In genomic region chr13:73607489-73608156, GRCh38 we compare ENCODE assay signal across 21 cellular contexts.
DNase-seq lines count a peak whose midpoint lies in the region; ATAC-seq, FAIRE-seq and TF ChIP-seq lines count a peak whose summit lies in the region.
"Had no signal": no experiment of that assay in that cellular context is flagged by ENCODE, and none has a peak within 500 bp of the region (broad histone marks: within the 10 kb centered on the region; RNA-seq: fewer than 3 reads in every experiment).

No MANE protein-coding gene starts in this region.

- H3K14ac ChIP-seq in mesenchymal stem cell (ENCODE audit: low read length in 2 of 2): no peak overlapping the region

- H2BK120ac ChIP-seq in mesenchymal stem cell (ENCODE audit: low read depth, low read length): no peak overlapping the region

- no peak overlapping the region for H3K4me2 ChIP-seq in mesenchymal stem cell (ENCODE audit: low read length, poor library complexity, severe bottlenecking)
- H3K4me2 ChIP-seq: neural progenitor cell had no signal

- no peaks in the 10 kb centered on the region for H3K9me3 ChIP-seq in mesenchymal stem cell (ENCODE audit: control insufficient read depth, low read length)
- H3K9me3 ChIP-seq: mucosa of descending colon, Peyer's patch had no signal

- DNase-seq in DMS79 (lab: John Stamatoyannopoulos, UW): peak; percentile 94
- DNase-seq in NCI-H1436 (lab: John Stamatoyannopoulos, UW): peak; percentile 69
- DNase-seq in bronchial epithelial cell (ENCODE audit: low read depth): peak; percentile 65
- DNase-seq in mesenchymal stem cell: peak; percentile 36
- DNase-seq in HPDE6-E6E7 (ENCODE audit: extremely low spot score): no peak
- no peak for DNase-seq in KG1 (lab: John Stamatoyannopoulos, UW)
- DNase-seq: activated CD8-positive, alpha-beta T cell treated with anti-CD3 and anti-CD28 coated beads for 36 hours; activated naive CD4-positive, alpha-beta T cell treated with anti-CD3 and anti-CD28 coated beads for 36 hours; activated T-cell treated with anti-CD3 and anti-CD28 coated beads, Interleukin-2, amount 50 U/mL, for 24 hours; CD8-positive, alpha-beta memory T cell; central memory CD4-positive, alpha-beta T cell; EL; left colon; MM.1S; mucosa of descending colon; Peyer's patch; T1000 had no signal

- 100% methylated on average over 4 of the region's 6 CpGs for WGBS in mesenchymal stem cell

- no peak for TF ChIP-seq CTCF in bronchial epithelial cell (IDR thresholded peaks at IDR 0.05; ENCODE audit: insufficient read depth, low read length, severe bottlenecking)

- H2AK5ac ChIP-seq in mesenchymal stem cell (ENCODE audit: low read length, severe bottlenecking): no peak overlapping the region

- no peak overlapping the region for H2BK12ac ChIP-seq in mesenchymal stem cell (ENCODE audit: low read length in 2 of 2)

- H3K27ac ChIP-seq in mesenchymal stem cell (ENCODE audit: low read length, poor library complexity, severe bottlenecking): no peak overlapping the region
- H3K27ac ChIP-seq: neural progenitor cell, Peyer's patch had no signal

- H3K18ac ChIP-seq in mesenchymal stem cell (ENCODE audit: low read depth in 1 of 2, low read length in 2 of 2): no peak overlapping the region

- H3K79me1 ChIP-seq in mesenchymal stem cell (replicated peaks; ENCODE audit: low read length, poor library complexity, severe bottlenecking): no peaks in the 10 kb centered on the region

- H3K27me3 ChIP-seq in bronchial epithelial cell (ENCODE audit: control insufficient read depth, insufficient read depth, low read length) (no peaks in the 10 kb centered on the region), mesenchymal stem cell (ENCODE audit: control insufficient read depth in 1 of 2, insufficient read depth in 1 of 2, low read length in 2 of 2) (no peaks in the 10 kb centered on the region)
- H3K27me3 ChIP-seq: neural progenitor cell, Peyer's patch had no signal

- H3K4ac ChIP-seq in mesenchymal stem cell (ENCODE audit: low read depth in 1 of 2, low read length in 2 of 2): no peak overlapping the region

- H3K4me3 ChIP-seq in bronchial epithelial cell (ENCODE audit: low read depth, low read length) (no peak overlapping the region), mesenchymal stem cell (ENCODE audit: insufficient read depth in 1 of 2, low read depth in 1 of 2, low read length in 2 of 2) (no peak overlapping the region)
- H3K4me3 ChIP-seq: mucosa of descending colon, neural progenitor cell, Peyer's patch had no signal

- no peak overlapping the region for H2BK5ac ChIP-seq in mesenchymal stem cell (ENCODE audit: low read depth, low read length, poor library complexity, severe bottlenecking)

- no peak overlapping the region for H3K9ac ChIP-seq in mesenchymal stem cell (ENCODE audit: low read length)
- H3K9ac ChIP-seq: neural progenitor cell had no signal

- H3K4me1 ChIP-seq in mesenchymal stem cell (ENCODE audit: control insufficient read depth, insufficient read depth, low read depth, low read length): no peaks in the 10 kb centered on the region
- H3K4me1 ChIP-seq: neural progenitor cell, Peyer's patch had no signal

- no peak overlapping the region for H2AFZ ChIP-seq in mesenchymal stem cell (ENCODE audit: low read depth, low read length)
- H2AFZ ChIP-seq: neural progenitor cell had no signal

- no peak overlapping the region for H4K8ac ChIP-seq in mesenchymal stem cell (ENCODE audit: low read length)

- H2BK15ac ChIP-seq in mesenchymal stem cell (ENCODE audit: low read depth, poor library complexity, severe bottlenecking): no peak overlapping the region

- no peak for FAIRE-seq in bronchial epithelial cell (lab: Jason Lieb, UNC)

- ATAC-seq in HG03039 (IDR thresholded peaks at IDR 0.05; ENCODE audit: unreplicated experiment) (no peak), HG03159 (IDR thresholded peaks at IDR 0.05; ENCODE audit: unreplicated experiment) (no peak)
- ATAC-seq: activated CD8-positive, alpha-beta T cell treated with anti-CD3 and anti-CD28 coated beads for 36 hours; left colon; mucosa of descending colon; SK-N-SH treated with all-trans-retinoic acid at 6 μM for 48 hours had no signal

- no peaks in the 10 kb centered on the region for H3K36me3 ChIP-seq in bronchial epithelial cell (ENCODE audit: control insufficient read depth, insufficient read depth, low read length)
- H3K36me3 ChIP-seq in mesenchymal stem cell (ENCODE audit: control insufficient read depth in 1 of 2, insufficient read depth in 2 of 2, low read depth in 1 of 2, low read length in 2 of 2): no peaks in the 10 kb centered on the region
- H3K36me3 ChIP-seq: neural progenitor cell, Peyer's patch had no signal

- no peak overlapping the region for H4K91ac ChIP-seq in mesenchymal stem cell (ENCODE audit: low read length)

- no peak overlapping the region for H3K23ac ChIP-seq in mesenchymal stem cell (ENCODE audit: low read length in 2 of 2)

Comparison
In these comparisons a context has a peak if more than half of its experiments do, and no peak if none do; other contexts are left out.
1. DNase-seq: peak in DMS79 (single experiment), NCI-H1436 (single experiment), bronchial epithelial cell (single experiment) and mesenchymal stem cell (single experiment); none in HPDE6-E6E7 (single experiment) and KG1 (single experiment).